In genomic region chr11:58784995-58785394, GRCh38 we compare ENCODE assay signal across 1 cellular context.
TF ChIP-seq lines count a peak whose summit lies in the region.

No MANE protein-coding gene starts in this region.

TF ChIP-seq in HepG2, 621 proteins besides CTCF, POLR2A, EP300 and RAD21:
- TF ChIP-seq STAG1 (CRISPR knock-in tag; IDR thresholded peaks at IDR 0.05): peak; percentile 26; the same call in 1 of the 2 replicates
- no peak for TF ChIP-seq AFF4 (CRISPR knock-in tag; IDR thresholded peaks at IDR 0.05)
- peak; percentile 21; the same call in 1 of the 2 replicates for TF ChIP-seq HNF4A (CRISPR knock-in tag; IDR thresholded peaks at IDR 0.05)
TF ChIP-seq in HepG2: peak in this region for 2.
